In the genomic region with DNA sequence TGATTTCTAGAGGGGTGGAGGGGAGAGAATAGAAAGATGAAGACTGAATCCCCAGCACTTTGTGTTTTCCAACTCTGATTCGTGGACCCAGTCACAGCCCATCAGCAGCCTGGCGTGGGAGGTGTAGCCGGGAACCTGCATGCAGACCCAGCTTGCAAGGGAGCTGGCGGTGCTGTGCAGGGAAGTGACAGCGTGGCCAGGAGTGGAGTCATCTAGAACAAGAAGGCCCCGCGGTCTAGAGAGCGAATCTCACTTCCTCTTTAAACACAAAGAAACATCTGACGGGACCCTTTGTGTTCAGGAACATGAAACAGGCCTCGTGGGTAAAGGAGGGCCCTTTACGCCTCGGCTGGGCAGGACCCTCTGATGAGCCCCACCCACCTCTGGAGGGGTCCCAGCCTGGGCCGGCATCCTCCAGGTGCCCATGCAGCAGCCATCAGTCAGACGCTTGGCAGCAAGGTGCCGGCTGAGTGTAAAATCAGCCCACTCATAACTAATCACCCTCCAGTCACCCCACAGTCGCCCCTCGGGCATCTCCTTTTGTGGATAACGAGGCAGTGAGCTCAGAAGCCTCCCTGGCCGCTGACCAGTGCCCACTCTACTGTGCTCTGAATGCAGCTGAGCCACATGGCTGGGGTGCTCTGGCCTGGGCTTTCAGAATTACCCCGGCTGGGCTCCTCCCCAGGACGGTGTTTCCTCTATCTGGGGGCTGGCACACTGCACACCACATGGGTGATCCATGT, we compare ENCODE assay signal across 9 cellular contexts. TPM values are rescaled to one million over a fixed set of nuclear protein-coding genes. Genes with fewer than 3 reads are reported as not detected.
DNase-seq lines count a peak whose midpoint lies in the region; ATAC-seq, FAIRE-seq and TF ChIP-seq lines count a peak whose summit lies in the region.
"Had no signal": no experiment of that assay in that cellular context is flagged by ENCODE, and none has a peak within 500 bp of the region (broad histone marks: within the 10 kb centered on the region; RNA-seq: fewer than 3 reads in every experiment).

No MANE protein-coding gene starts in this region.

- POLR2A ChIA-PET in GM12878 (lab: Charles Lee), result interaction anchor here (0.6 to 2.5 kb wide), 8 partner anchors 17 to 175 kb away, joined by 3 to 12 read pairs (median 4); a partner anchor contains a TSS

- peak overlapping the region; percentile 77 for H3K9ac ChIP-seq in GM12878 (ENCODE audit: control insufficient read depth, insufficient read depth, low read length)

- TF ChIP-seq EP300 in GM12878 (IDR thresholded peaks at IDR 0.05; ENCODE audit: borderline replicate concordance in 1 of 2, control insufficient read depth in 1 of 2, low read depth in 2 of 2, low read length in 2 of 2), result peak; percentile 89 to 95; a peak in 3 of 4 replicates

- TF ChIP-seq CTCF in GM12878 (IDR thresholded peaks at IDR 0.05 in 2 of 3, conservative IDR thresholded peaks at IDR 0.05 in 1 of 3; ENCODE audit: control insufficient read depth in 2 of 3, extremely low read depth in 1 of 3, insufficient read depth in 1 of 3, low read depth in 3 of 3, low read length in 3 of 3) (no peak), hepatocyte (IDR thresholded peaks at IDR 0.05; ENCODE audit: poor library complexity) (no peak)

- SMC1A ChIA-PET in GM12878 (lab: Charles Lee; ENCODE audit: uncharacterized antibody, unreplicated experiment), result interaction anchor here (0.7 to 3.1 kb wide), 6 partner anchors 18 to 86 kb away, joined by 3 to 13 read pairs (median 5); a partner anchor contains a TSS

- H3K27ac ChIP-seq in GM12878 (ENCODE audit: control insufficient read depth, insufficient read depth) (peak overlapping the region; percentile 92), hepatocyte (no peak overlapping the region)
- H3K27ac ChIP-seq: SJSA1 had no signal

- ATAC-seq in GM18909 (IDR thresholded peaks at IDR 0.05; ENCODE audit: poor library complexity, unreplicated experiment) (peak; percentile 62), HG02973 (IDR thresholded peaks at IDR 0.05; ENCODE audit: unreplicated experiment) (peak; percentile 63), GM12878 (peak; percentile 84)

- H3K9me3 ChIP-seq in GM12878 (replicated peaks; ENCODE audit: control insufficient read depth, insufficient read depth, low read length) (no peaks in the 10 kb centered on the region), hepatocyte (ENCODE audit: low read depth) (no peaks in the 10 kb centered on the region)
- H3K9me3 ChIP-seq: SJSA1 had no signal

- H3K4me1 ChIP-seq in GM12878 (ENCODE audit: control insufficient read depth, insufficient read depth, low read length) (peaks cover 40% of the 10 kb centered on the region), hepatocyte (ENCODE audit: insufficient read depth) (peaks cover 4% of the 10 kb centered on the region)

- DNase-seq in GM12878 (ENCODE audit: low read depth, low spot score) (peak; percentile 84), posterior vena cava (ENCODE audit: low spot score) (peak; percentile 89), hepatocyte (ENCODE audit: low spot score) (no peak), NCI-H748 treated with DMSO at 0.1 percent for 48 hours (lab: John Stamatoyannopoulos, UW) (no peak), dermis blood vessel endothelial cell (no peak)

- H3K79me2 ChIP-seq in GM12878 (ENCODE audit: control insufficient read depth, insufficient read depth, low read length) (no peaks in the 10 kb centered on the region; the same call in 1 of the 2 replicates), hepatocyte (no peaks in the 10 kb centered on the region)

- H3K36me3 ChIP-seq in GM12878 (ENCODE audit: control insufficient read depth in 2 of 2, insufficient read depth in 2 of 2, low read length in 1 of 2), result no peaks in the 10 kb centered on the region
- no peaks in the 10 kb centered on the region for H3K36me3 ChIP-seq in hepatocyte (replicated peaks; ENCODE audit: insufficient read depth, low read depth)
- H3K36me3 ChIP-seq: SJSA1 had no signal

- H3K9me2 ChIP-seq in hepatocyte (replicated peaks; ENCODE audit: insufficient read depth), result no peaks in the 10 kb centered on the region

- peak overlapping the region; percentile 44 for H2AFZ ChIP-seq in GM12878 (ENCODE audit: control insufficient read depth, low read depth, low read length)
- H2AFZ ChIP-seq in hepatocyte, result no peak overlapping the region

- H4K20me1 ChIP-seq in GM12878 (ENCODE audit: control insufficient read depth, insufficient read depth), result no peaks in the 10 kb centered on the region
- no peaks in the 10 kb centered on the region for H4K20me1 ChIP-seq in hepatocyte (ENCODE audit: insufficient read depth, poor library complexity, severe bottlenecking)

- WGBS in GM12878 (ENCODE audit: insufficient coverage, insufficient replicate concordance, low lambda C conversion rate, missing lambda C conversion rate), result 1% methylated on average over 21 of the region's 21 CpGs
- 80% methylated on average over 21 of the region's 21 CpGs for WGBS in hepatocyte (ENCODE audit: low lambda C conversion rate, missing lambda C conversion rate)

- H3K27me3 ChIP-seq in GM12878 (replicated peaks in 1 of 2; ENCODE audit: control insufficient read depth in 2 of 2, insufficient read depth in 2 of 2, low read length in 1 of 2), result no peaks in the 10 kb centered on the region
- peaks cover 3% of the 10 kb centered on the region for H3K27me3 ChIP-seq in hepatocyte

- RAD21 ChIA-PET in GM12878 (lab: Charles Lee; ENCODE audit: unreplicated experiment), result interaction anchor here (0.7 to 2.5 kb wide), 6 partner anchors 17 to 102 kb away, joined by 3 to 10 read pairs (median 8); a partner anchor contains a TSS

- FAIRE-seq in GM12878 (lab: Jason Lieb, UNC), result peak; percentile 99

- TF ChIP-seq RAD21 in GM12878 (IDR thresholded peaks at IDR 0.05; ENCODE audit: insufficient read depth, low read depth, low read length), result no peak

- H3K4me2 ChIP-seq in GM12878 (ENCODE audit: control insufficient read depth, insufficient read depth) (peak overlapping the region; percentile 88), hepatocyte (no peak overlapping the region)

- TF ChIP-seq POLR2A in Raji (IDR thresholded peaks at IDR 0.05; ENCODE audit: insufficient read depth, low read depth, low read length), result peak; percentile 50; the same call in 1 of the 2 replicates
- peak; percentile 78 for TF ChIP-seq POLR2A in GM12878 (IDR thresholded peaks at IDR 0.05; ENCODE audit: low read depth, low read length)

- CTCF ChIA-PET in GM12878 (lab: Yijun Ruan, JAX), result interaction anchor here (0.6 to 3.4 kb wide), 16 partner anchors 9 to 128 kb away, joined by 3 to 26 read pairs (median 3); a partner anchor contains a TSS

- BruUV-seq in GM12878 (replicated peaks; lab: Mats Ljungman, UMichigan), result no TSS peak

- in situ Hi-C loops in GM12878 (cut with MboI), result no loop called here

- H3K4me3 ChIP-seq in GM12878, result peak overlapping the region; percentile 65
- H3K4me3 ChIP-seq in hepatocyte, result no peak overlapping the region
- H3K4me3 ChIP-seq: SJSA1 had no signal

- intact Hi-C loops in GM12878 (cut with micrococcal nuclease; ENCODE audit: unreplicated experiment) (loop anchor here (1.0 to 2.0 kb wide), 3 partner anchors 19 to 31 kb away; a partner anchor contains a TSS), posterior vena cava (cut with DNase I) (no loop called here)

RNA-seq across cellular contexts. Expression of a gene that starts 4.4 kb away (rescaled TPM):
- total RNA-seq in GM12878 (2013; cell fraction: nucleolus; rRNA removed), result 2.4 and 3.1 TPM in 2 replicates
- total RNA-seq in GM12878 (2014; rRNA removed) (4.7 and 6.5 TPM in 2 replicates), GM12878 (2014; rRNA removed; fragmentation: Illumina TruSeq; extraction: Trizol) (1.2 and 1.7 TPM in 2 replicates), GM12878 (2021) (5.7 and 7.4 TPM in 2 replicates), posterior vena cava (under 1 TPM; 0.43 to 0.56 TPM), hepatocyte (1.7 and 2.5 TPM in 2 replicates), dermis blood vessel endothelial cell (0.09 TPM in 1 of 2 replicates, not detected in the other)
- polyA plus RNA-seq in GM12878 (2011; ENCODE audit: low read depth), result 1.5 TPM
- polyA plus RNA-seq in GM12878 (2011; rRNA removed) (0.53 and 1.5 TPM in 2 replicates), GM12878 (2014; fragmentation: Illumina TruSeq; extraction: Trizol) (0.10 and 1.4 TPM in 2 replicates), GM12878 (2014; fragmentation: Nextera tagmentation; extraction: Ambion mirVana) (under 1 TPM; 0.21 to 0.26 TPM), GM12878 (2014; rRNA removed) (4.3 and 6.6 TPM in 2 replicates), GM12878 (2016; fragmentation: Nextera tagmentation; extraction: Ambion mirVana) (1 to 10 TPM; 6.2 to 7.1 TPM), hepatocyte (4.1 and 5.0 TPM in 2 replicates)
- polyA plus RNA-seq in GM12878 (2011; cell fraction: cytosol; rRNA removed), result 2.0 and 3.2 TPM in 2 replicates
- polyA plus RNA-seq in GM12878 (2011; cell fraction: nucleus; rRNA removed), result 4.2 TPM in 2 replicates
- polyA plus RNA-seq in GM12878 (2012), result 2.6 and 2.8 TPM in 2 replicates
- 1.1 and 2.2 TPM in 2 replicates for polyA minus RNA-seq in GM12878 (2011; rRNA and poly(A)+ RNA removed)
- 2.3 and 2.4 TPM in 2 replicates for polyA minus RNA-seq in GM12878 (2011; cell fraction: cytosol; rRNA and poly(A)+ RNA removed)
- 0.97 and 2.1 TPM in 2 replicates for polyA minus RNA-seq in GM12878 (2011; cell fraction: nucleus; rRNA and poly(A)+ RNA removed)

RNA-seq across cellular contexts. Expression of a gene that starts 19.0 kb away (rescaled TPM):
- total RNA-seq in GM12878 (2013; cell fraction: nucleolus; rRNA removed), result 81.8 and 88.4 TPM in 2 replicates
- total RNA-seq in GM12878 (2014; rRNA removed), result 101 and 104 TPM in 2 replicates
- total RNA-seq in GM12878 (2014; rRNA removed; fragmentation: Illumina TruSeq; extraction: Trizol), result 45.0 and 50.0 TPM in 2 replicates
- 132 and 147 TPM in 2 replicates for total RNA-seq in GM12878 (2021)
- 21.0 TPM for polyA plus RNA-seq in GM12878 (2011; ENCODE audit: low read depth)
- 15.5 and 41.4 TPM in 2 replicates for polyA plus RNA-seq in GM12878 (2011; rRNA removed)
- 53.9 and 79.5 TPM in 2 replicates for polyA plus RNA-seq in GM12878 (2011; cell fraction: cytosol; rRNA removed)
- polyA plus RNA-seq in GM12878 (2011; cell fraction: nucleus; rRNA removed), result 293 and 318 TPM in 2 replicates
- 91.8 and 107 TPM in 2 replicates for polyA plus RNA-seq in GM12878 (2012)
- 8.4 and 28.9 TPM in 2 replicates for polyA plus RNA-seq in GM12878 (2014; fragmentation: Illumina TruSeq; extraction: Trizol)
- 1 to 10 TPM; 5.0 to 6.8 TPM for polyA plus RNA-seq in GM12878 (2014; fragmentation: Nextera tagmentation; extraction: Ambion mirVana)
- 80.1 and 95.9 TPM in 2 replicates for polyA plus RNA-seq in GM12878 (2014; rRNA removed)
- 10 to 100 TPM; 80.5 to 85.4 TPM for polyA plus RNA-seq in GM12878 (2016; fragmentation: Nextera tagmentation; extraction: Ambion mirVana)
- polyA minus RNA-seq in GM12878 (2011; rRNA and poly(A)+ RNA removed), result 18.5 and 44.7 TPM in 2 replicates
- polyA minus RNA-seq in GM12878 (2011; cell fraction: cytosol; rRNA and poly(A)+ RNA removed), result 25.0 and 33.1 TPM in 2 replicates
- 39.9 and 52.2 TPM in 2 replicates for polyA minus RNA-seq in GM12878 (2011; cell fraction: nucleus; rRNA and poly(A)+ RNA removed)
- 10 to 100 TPM; 21.6 to 22.6 TPM for total RNA-seq in posterior vena cava
- 71.9 and 78.6 TPM in 2 replicates for total RNA-seq in hepatocyte
- 142 and 152 TPM in 2 replicates for polyA plus RNA-seq in hepatocyte
- 63.3 and 119 TPM in 2 replicates for total RNA-seq in dermis blood vessel endothelial cell

RNA-seq across cellular contexts. Expression of a gene that starts 24.3 kb away (rescaled TPM):
- 28.0 and 31.3 TPM in 2 replicates for total RNA-seq in GM12878 (2013; cell fraction: nucleolus; rRNA removed)
- total RNA-seq in GM12878 (2014; rRNA removed) (23.3 and 26.4 TPM in 2 replicates), GM12878 (2014; rRNA removed; fragmentation: Illumina TruSeq; extraction: Trizol) (5.2 and 6.4 TPM in 2 replicates), GM12878 (2021) (24.5 and 29.8 TPM in 2 replicates), posterior vena cava (10 to 100 TPM; 16.8 to 19.0 TPM), hepatocyte (10.1 and 14.0 TPM in 2 replicates), dermis blood vessel endothelial cell (11.6 and 15.1 TPM in 2 replicates)
- 4.3 TPM for polyA plus RNA-seq in GM12878 (2011; ENCODE audit: low read depth)
- polyA plus RNA-seq in GM12878 (2011; rRNA removed) (4.8 and 8.3 TPM in 2 replicates), GM12878 (2014; fragmentation: Illumina TruSeq; extraction: Trizol) (1.7 and 5.3 TPM in 2 replicates), GM12878 (2014; fragmentation: Nextera tagmentation; extraction: Ambion mirVana) (1 to 10 TPM in 1 of 2 experiments, under 1 TPM in 1; 0.48 to 1.3 TPM), GM12878 (2014; rRNA removed) (32.8 and 35.2 TPM in 2 replicates), GM12878 (2016; fragmentation: Nextera tagmentation; extraction: Ambion mirVana) (10 to 100 TPM; 15.8 to 16.5 TPM), hepatocyte (14.3 and 16.8 TPM in 2 replicates)
- polyA plus RNA-seq in GM12878 (2011; cell fraction: cytosol; rRNA removed), result 10.1 and 17.1 TPM in 2 replicates
- 112 and 135 TPM in 2 replicates for polyA plus RNA-seq in GM12878 (2011; cell fraction: nucleus; rRNA removed)
- polyA plus RNA-seq in GM12878 (2012), result 10.8 and 13.5 TPM in 2 replicates
- 4.8 and 16.4 TPM in 2 replicates for polyA minus RNA-seq in GM12878 (2011; rRNA and poly(A)+ RNA removed)
- polyA minus RNA-seq in GM12878 (2011; cell fraction: cytosol; rRNA and poly(A)+ RNA removed), result 9.6 and 9.8 TPM in 2 replicates
- 22.8 and 28.5 TPM in 2 replicates for polyA minus RNA-seq in GM12878 (2011; cell fraction: nucleus; rRNA and poly(A)+ RNA removed)

RNA-seq across cellular contexts. Expression of a gene that starts 24.4 kb away (rescaled TPM):
- total RNA-seq in GM12878 (2013; cell fraction: nucleolus; rRNA removed), result 16.7 and 18.4 TPM in 2 replicates
- total RNA-seq in GM12878 (2014; rRNA removed), result 17.8 and 23.3 TPM in 2 replicates
- total RNA-seq in GM12878 (2014; rRNA removed; fragmentation: Illumina TruSeq; extraction: Trizol), result 11.0 and 12.2 TPM in 2 replicates
- 44.5 and 48.5 TPM in 2 replicates for total RNA-seq in GM12878 (2021)
- polyA plus RNA-seq in GM12878 (2011; ENCODE audit: low read depth), result 12.3 TPM
- 6.8 and 13.2 TPM in 2 replicates for polyA plus RNA-seq in GM12878 (2011; rRNA removed)
- 20.3 and 30.6 TPM in 2 replicates for polyA plus RNA-seq in GM12878 (2011; cell fraction: cytosol; rRNA removed)
- 47.9 and 63.5 TPM in 2 replicates for polyA plus RNA-seq in GM12878 (2011; cell fraction: nucleus; rRNA removed)
- polyA plus RNA-seq in GM12878 (2012), result 12.7 and 17.5 TPM in 2 replicates
- polyA plus RNA-seq in GM12878 (2014; fragmentation: Illumina TruSeq; extraction: Trizol), result 1.5 and 5.6 TPM in 2 replicates
- 1 to 10 TPM in 1 of 2 experiments, under 1 TPM in 1; 0.32 to 4.0 TPM for polyA plus RNA-seq in GM12878 (2014; fragmentation: Nextera tagmentation; extraction: Ambion mirVana)
- polyA plus RNA-seq in GM12878 (2014; rRNA removed), result 31.2 and 38.9 TPM in 2 replicates
- 10 to 100 TPM; 33.2 to 43.4 TPM for polyA plus RNA-seq in GM12878 (2016; fragmentation: Nextera tagmentation; extraction: Ambion mirVana)
- polyA minus RNA-seq in GM12878 (2011; rRNA and poly(A)+ RNA removed), result 6.7 and 19.8 TPM in 2 replicates
- polyA minus RNA-seq in GM12878 (2011; cell fraction: cytosol; rRNA and poly(A)+ RNA removed), result 14.7 and 16.6 TPM in 2 replicates
- 15.8 and 23.2 TPM in 2 replicates for polyA minus RNA-seq in GM12878 (2011; cell fraction: nucleus; rRNA and poly(A)+ RNA removed)
- total RNA-seq in posterior vena cava, result 10 to 100 TPM; 17.2 to 20.4 TPM
- 5.9 and 8.9 TPM in 2 replicates for total RNA-seq in hepatocyte
- 19.5 and 21.2 TPM in 2 replicates for polyA plus RNA-seq in hepatocyte
- total RNA-seq in dermis blood vessel endothelial cell, result 11.6 and 17.6 TPM in 2 replicates

RNA-seq across cellular contexts. Expression of a gene that starts 31.0 kb away (rescaled TPM):
- total RNA-seq in GM12878 (2013; cell fraction: nucleolus; rRNA removed), result 178 and 189 TPM in 2 replicates
- total RNA-seq in GM12878 (2014; rRNA removed) (531 and 598 TPM in 2 replicates), GM12878 (2014; rRNA removed; fragmentation: Illumina TruSeq; extraction: Trizol) (114 and 132 TPM in 2 replicates), GM12878 (2021) (373 and 384 TPM in 2 replicates), posterior vena cava (100 to 1,000 TPM in 1 of 2 donors, 10 to 100 TPM in 1; 71.4 to 168 TPM), hepatocyte (196 and 255 TPM in 2 replicates), dermis blood vessel endothelial cell (135 and 286 TPM in 2 replicates)
- polyA plus RNA-seq in GM12878 (2011; ENCODE audit: low read depth), result 92.9 TPM
- polyA plus RNA-seq in GM12878 (2011; rRNA removed) (29.3 and 78.7 TPM in 2 replicates), GM12878 (2014; fragmentation: Illumina TruSeq; extraction: Trizol) (7.9 and 53.2 TPM in 2 replicates), GM12878 (2014; fragmentation: Nextera tagmentation; extraction: Ambion mirVana) (under 1 TPM; 0.55 to 0.66 TPM), GM12878 (2014; rRNA removed) (551 and 668 TPM in 2 replicates), GM12878 (2016; fragmentation: Nextera tagmentation; extraction: Ambion mirVana) (100 to 1,000 TPM; 462 to 477 TPM), hepatocyte (419 and 516 TPM in 2 replicates)
- 257 and 379 TPM in 2 replicates for polyA plus RNA-seq in GM12878 (2011; cell fraction: cytosol; rRNA removed)
- 417 and 477 TPM in 2 replicates for polyA plus RNA-seq in GM12878 (2011; cell fraction: nucleus; rRNA removed)
- 413 and 478 TPM in 2 replicates for polyA plus RNA-seq in GM12878 (2012)
- polyA minus RNA-seq in GM12878 (2011; rRNA and poly(A)+ RNA removed), result 55.5 and 207 TPM in 2 replicates
- 88.6 and 114 TPM in 2 replicates for polyA minus RNA-seq in GM12878 (2011; cell fraction: cytosol; rRNA and poly(A)+ RNA removed)
- polyA minus RNA-seq in GM12878 (2011; cell fraction: nucleus; rRNA and poly(A)+ RNA removed), result 55.1 and 94.4 TPM in 2 replicates
- total RNA-seq: SJSA1 had no signal

Comparison
In these comparisons a context has a peak if more than half of its experiments do, and no peak if none do; other contexts are left out.
1. DNase-seq: peak in GM12878 (single experiment) and posterior vena cava (single experiment); none in hepatocyte (single experiment), NCI-H748 treated with DMSO at 0.1 percent for 48 hours (single experiment) and dermis blood vessel endothelial cell (single experiment).
2. Peak in every context shown above with its lines, with median percentiles within 50 percentile points of each other: ATAC-seq.